In genomic region chr19:6723108-6723618, GRCh38 we compare ENCODE assay signal across 9 cellular contexts. TPM values are rescaled to one million over a fixed set of nuclear protein-coding genes. Genes with fewer than 3 reads are reported as not detected.
DNase-seq lines count a peak whose midpoint lies in the region; ATAC-seq and TF ChIP-seq lines count a peak whose summit lies in the region.
"Had no signal": no experiment of that assay in that cellular context is flagged by ENCODE, and none has a peak within 500 bp of the region (broad histone marks: within the 10 kb centered on the region; RNA-seq: fewer than 3 reads in every experiment).

No MANE protein-coding gene starts in this region.

- CTCF ChIA-PET in Caco-2 (lab: Charles Lee), result no interaction called here

- POLR2A ChIA-PET in Caco-2 (lab: Charles Lee), result interaction anchor here (0.7 kb wide), 1 partner anchor 386 kb away, joined by 6 read pairs; no protein-coding TSS in a partner anchor

- H3K9me3 ChIP-seq in Caco-2, result no peaks in the 10 kb centered on the region
- peaks cover 2% of the 10 kb centered on the region for H3K9me3 ChIP-seq in adipocyte (ENCODE audit: control insufficient read depth, low read length)

- peak overlapping the region; percentile 56 for H3K9ac ChIP-seq in adipocyte (ENCODE audit: low read length)

- no TSS peak for BruUV-seq in Caco-2 (replicated peaks; lab: Mats Ljungman, UMichigan)

- peak overlapping the region; percentile 40 for H3K4me3 Mint-ChIP-seq in Caco-2 (ENCODE audit: unreplicated experiment)

- peak; percentile 72 for ATAC-seq in sciatic nerve
- ATAC-seq in HG02610 (IDR thresholded peaks at IDR 0.05; ENCODE audit: unreplicated experiment), result no peak
- ATAC-seq in GM18505 (IDR thresholded peaks at IDR 0.05; ENCODE audit: unreplicated experiment), result no peak

- H3K4me1 ChIP-seq in Caco-2, result peaks cover 11% of the 10 kb centered on the region
- peaks cover 41% of the 10 kb centered on the region for H3K4me1 ChIP-seq in adipocyte (ENCODE audit: control insufficient read depth, insufficient read depth, low read length)

- no peaks in the 10 kb centered on the region for H3K27me3 Mint-ChIP-seq in Caco-2 (ENCODE audit: insufficient read depth, unreplicated experiment)

- H3K27ac Mint-ChIP-seq in Caco-2 (ENCODE audit: unreplicated experiment), result peak overlapping the region; percentile 68

- TF ChIP-seq CTCF in Caco-2 (IDR thresholded peaks at IDR 0.05; ENCODE audit: insufficient read depth in 1 of 2, low read depth in 1 of 2, low read length in 1 of 2, severe bottlenecking in 1 of 2, unreplicated experiment in 1 of 2), result no peak

- DNase-seq in Caco-2, result no peak
- DNase-seq in adipocyte (ENCODE audit: low read depth), result peak; percentile 73
- peak; percentile 55 for DNase-seq in iPS-NIHi11 (ENCODE audit: low spot score)
- no peak for DNase-seq in sciatic nerve (ENCODE audit: low spot score)
- no peak for DNase-seq in SKM-1 (lab: John Stamatoyannopoulos, UW; ENCODE audit: unreplicated experiment)
- no peak for DNase-seq in SK-N-DZ (ENCODE audit: low spot score)
- DNase-seq: activated naive CD4-positive, alpha-beta T cell had no signal

- peaks cover 12% of the 10 kb centered on the region for H3K4me1 Mint-ChIP-seq in Caco-2 (ENCODE audit: low read depth, unreplicated experiment)

- H3K36me3 ChIP-seq in Caco-2 (ENCODE audit: control insufficient read depth, insufficient read depth, low read length) (no peaks in the 10 kb centered on the region), adipocyte (ENCODE audit: control insufficient read depth, insufficient read depth, low read length, severe bottlenecking) (no peaks in the 10 kb centered on the region)

- H3K27me3 ChIP-seq in Caco-2 (replicated peaks; ENCODE audit: control insufficient read depth, insufficient read depth, low read length) (no peaks in the 10 kb centered on the region), adipocyte (replicated peaks; ENCODE audit: control insufficient read depth, insufficient read depth, low read length) (no peaks in the 10 kb centered on the region)

- TF ChIP-seq POLR2A in GM18505 (IDR thresholded peaks at IDR 0.05; ENCODE audit: borderline replicate concordance, extremely low read depth, insufficient read depth, insufficient read length), result no peak

- peaks cover under 1% of the 10 kb centered on the region for H3K9me3 Mint-ChIP-seq in Caco-2 (ENCODE audit: unreplicated experiment)

- no peak overlapping the region for H3K4me3 ChIP-seq in Caco-2 (ENCODE audit: low read depth, low read length)
- peak overlapping the region; percentile 58 for H3K4me3 ChIP-seq in adipocyte (ENCODE audit: low read length)

- no peaks in the 10 kb centered on the region for H3K36me3 Mint-ChIP-seq in Caco-2 (ENCODE audit: insufficient read depth, unreplicated experiment)

- intact Hi-C loops in Caco-2 (cut with micrococcal nuclease; ENCODE audit: unreplicated experiment) (no loop called here), sciatic nerve (cut with DNase I) (no loop called here)

RNA-seq across cellular contexts. Expression of gene C3, which starts 2.7 kb away (rescaled TPM):
- total RNA-seq in Caco-2 (2022) (19.3 and 21.7 TPM in 2 replicates), sciatic nerve (971 TPM)
- not detected in 2 replicates for polyA plus RNA-seq in SK-N-DZ (2014; cell fraction: cytosol; rRNA removed)
- not detected in 2 replicates for polyA plus RNA-seq in SK-N-DZ (2014; cell fraction: nucleus; rRNA removed)

RNA-seq across cellular contexts. Expression of gene GPR108, which starts 14.2 kb away (rescaled TPM):
- 48.9 and 53.6 TPM in 2 replicates for total RNA-seq in Caco-2 (2022)
- total RNA-seq in sciatic nerve, result 64.1 TPM
- polyA plus RNA-seq in SK-N-DZ (2014; cell fraction: cytosol; rRNA removed), result 33.8 and 39.2 TPM in 2 replicates
- polyA plus RNA-seq in SK-N-DZ (2014; cell fraction: nucleus; rRNA removed), result 59.8 and 73.1 TPM in 2 replicates

RNA-seq across cellular contexts. Expression of gene TRIP10, which starts 16.3 kb away (rescaled TPM):
- total RNA-seq in Caco-2 (2022) (106 and 107 TPM in 2 replicates), sciatic nerve (131 TPM)
- 10.4 and 42.0 TPM in 2 replicates for polyA plus RNA-seq in SK-N-DZ (2014; cell fraction: cytosol; rRNA removed)
- 11.9 and 16.9 TPM in 2 replicates for polyA plus RNA-seq in SK-N-DZ (2014; cell fraction: nucleus; rRNA removed)

RNA-seq across cellular contexts. Expression of gene SH2D3A, which starts 44.1 kb away (rescaled TPM):
- total RNA-seq in Caco-2 (2022) (20.5 and 24.5 TPM in 2 replicates), sciatic nerve (0.45 TPM)
- 0.71 and 0.80 TPM in 2 replicates for polyA plus RNA-seq in SK-N-DZ (2014; cell fraction: cytosol; rRNA removed)
- 0.06 and 2.2 TPM in 2 replicates for polyA plus RNA-seq in SK-N-DZ (2014; cell fraction: nucleus; rRNA removed)

RNA-seq across cellular contexts. Expression of gene VAV1, which starts 49.3 kb away (rescaled TPM):
- total RNA-seq in Caco-2 (2022) (not detected in 2 replicates), sciatic nerve (12.7 TPM)
- polyA plus RNA-seq in SK-N-DZ (2014; cell fraction: cytosol; rRNA removed), result not detected in 2 replicates
- not detected in 2 replicates for polyA plus RNA-seq in SK-N-DZ (2014; cell fraction: nucleus; rRNA removed)

Comparison
In these comparisons a context has a peak if more than half of its experiments do, and no peak if none do; other contexts are left out.
1. DNase-seq: peak in adipocyte (single experiment) and iPS-NIHi11 (single experiment); none in Caco-2 (0 of 2), sciatic nerve (single experiment), SKM-1 (single experiment) and SK-N-DZ (single experiment).
2. RNA of gene C3, which starts 2.7 kb away (total RNA-seq): 971 TPM in sciatic nerve (single experiment); 19.3 to 21.7 TPM in Caco-2; every median in the first group is over 10 times any median in the second.